Comparison of ENCODE assay signal across 26 cellular contexts in the genomic region with DNA sequence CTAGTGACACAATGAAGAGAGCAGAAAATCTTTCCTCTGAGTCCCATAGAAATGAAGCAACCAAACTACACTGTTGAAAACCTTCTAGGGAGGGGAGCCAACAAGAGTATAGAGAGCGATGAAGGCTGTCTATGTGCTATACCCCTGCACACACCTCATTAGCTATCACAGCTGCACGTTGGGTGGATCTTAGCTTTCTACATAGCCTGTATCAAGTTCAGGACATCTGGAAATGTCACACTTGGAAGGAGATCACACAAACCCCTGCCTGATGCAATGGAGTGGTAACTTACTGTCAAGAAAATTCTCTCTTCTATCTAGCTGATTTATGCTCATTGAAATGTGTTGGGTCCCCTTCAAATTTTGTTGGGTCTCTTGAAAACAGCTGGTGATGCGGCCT.
"Had no signal": no experiment of that assay in that cellular context is flagged by ENCODE, and none has a peak within 500 bp of the region (broad histone marks: within the 10 kb centered on the region; RNA-seq: fewer than 3 reads in every experiment).

No MANE protein-coding gene starts in this region.

- H3K36me3 ChIP-seq: breast epithelium, Peyer's patch, SJSA1 had no signal

- ATAC-seq: activated CD8-positive, alpha-beta T cell treated with anti-CD3 and anti-CD28 coated beads, Interleukin-2, amount 10 ng/mL, durations not matched to agents 7 days and 5 days; SK-N-SH treated with all-trans-retinoic acid at 6 μM for 48 hours; WTC11 had no signal

- H3K27me3 ChIP-seq: breast epithelium, Peyer's patch, SJSA1 had no signal

- H3K36me3 Mint-ChIP-seq: activated naive CD8-positive, alpha-beta T cell treated with anti-CD3 and anti-CD28 coated beads, Interleukin-2, amount 10 ng/mL, durations not matched to agents 7 days and 5 days had no signal

- DNase-seq: activated CD4-positive, alpha-beta T cell treated with anti-CD3 and anti-CD28 coated beads for 48 hours; activated CD4-positive, alpha-beta T cell treated with anti-CD3 and anti-CD28 coated beads, Interleukin-2, amount 50 U/mL, for 4 hours; activated CD4-positive, CD25-positive, alpha-beta regulatory T cell treated with anti-CD3 and anti-CD28 coated beads, Interleukin-2, amount 50 U/mL, for 72 hours; activated CD8-positive, alpha-beta memory T cell treated with anti-CD3 and anti-CD28 coated beads, Interleukin-2, amount 50 U/mL, for 48 hours; activated CD8-positive, alpha-beta T cell treated with anti-CD3 and anti-CD28 coated beads, Interleukin-2, amount 10 ng/mL, durations not matched to agents 7 days and 5 days; activated naive CD4-positive, alpha-beta T cell treated with anti-CD3 and anti-CD28 coated beads, Interleukin-2, amount 50 U/mL, for 16 hours; activated naive CD8-positive, alpha-beta T cell treated with anti-CD3 and anti-CD28 coated beads, Interleukin-2, amount 10 ng/mL, durations not matched to agents 7 days and 5 days; activated T-cell treated with anti-CD3 and anti-CD28 coated beads, Interleukin-2, amount 50 U/mL, for 1 hour; aorta; caudate nucleus; Karpas-422; MM.1S; NCI-H1105 treated with DMSO at 0.1 percent for 48 hours; NCI-H1436 treated with DMSO at 0.1 percent for 48 hours; NCI-H187; NCI-H2081; NCI-H446; NCI-H524 treated with DMSO at 0.1 percent for 48 hours; Peyer's patch; SHP77; SW 1271 had no signal

- H3K4me1 ChIP-seq: breast epithelium, Peyer's patch, SJSA1 had no signal

- H3K4me1 Mint-ChIP-seq: activated naive CD8-positive, alpha-beta T cell treated with anti-CD3 and anti-CD28 coated beads, Interleukin-2, amount 10 ng/mL, durations not matched to agents 7 days and 5 days had no signal

- H3K27ac ChIP-seq: breast epithelium, Peyer's patch, SJSA1 had no signal

- H3K4me3 Mint-ChIP-seq: activated CD8-positive, alpha-beta T cell treated with anti-CD3 and anti-CD28 coated beads, Interleukin-2, amount 10 ng/mL, durations not matched to agents 7 days and 5 days; activated naive CD8-positive, alpha-beta T cell treated with anti-CD3 and anti-CD28 coated beads, Interleukin-2, amount 10 ng/mL, durations not matched to agents 7 days and 5 days; T-helper 1 cell treated with Interleukin-12 subunit alpha and Interleukin-12 subunit beta and Interleukin-4 antibody, amounts not matched to agents 30 μg/mL and 1 μg/mL, for 36 hours; WTC11 had no signal

- H3K4me3 ChIP-seq: breast epithelium, Peyer's patch, SJSA1 had no signal

- H3K9me3 Mint-ChIP-seq: activated naive CD8-positive, alpha-beta T cell treated with anti-CD3 and anti-CD28 coated beads, Interleukin-2, amount 10 ng/mL, durations not matched to agents 7 days and 5 days had no signal

- H3K27ac Mint-ChIP-seq: activated CD8-positive, alpha-beta T cell treated with anti-CD3 and anti-CD28 coated beads, Interleukin-2, amount 10 ng/mL, durations not matched to agents 7 days and 5 days; activated naive CD8-positive, alpha-beta T cell treated with anti-CD3 and anti-CD28 coated beads, Interleukin-2, amount 10 ng/mL, durations not matched to agents 7 days and 5 days; T-helper 1 cell treated with Interleukin-12 subunit alpha and Interleukin-12 subunit beta and Interleukin-4 antibody, amounts not matched to agents 30 μg/mL and 1 μg/mL, for 36 hours; WTC11 had no signal
